In the genomic region with DNA sequence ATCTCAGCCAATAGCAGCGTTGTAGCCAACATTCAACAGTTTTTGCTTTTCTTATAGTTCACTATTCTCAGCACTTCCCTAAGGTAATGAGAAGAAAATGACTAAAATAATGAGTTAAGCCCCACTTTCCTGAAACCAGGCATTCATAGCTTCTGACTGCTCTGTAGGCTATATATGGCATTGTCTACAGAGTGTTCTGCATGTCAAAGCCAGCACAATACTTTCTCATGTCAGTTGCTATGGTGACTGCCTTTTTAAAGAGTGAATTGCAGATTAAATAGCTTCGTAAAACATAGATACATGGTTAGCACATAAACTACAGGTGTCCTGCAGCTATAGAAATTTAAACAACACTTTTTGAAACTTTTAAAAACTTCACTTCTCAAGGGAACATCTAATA, we compare ENCODE assay signal across 29 cellular contexts.
DNase-seq lines count a peak whose midpoint lies in the region; ATAC-seq, FAIRE-seq and TF ChIP-seq lines count a peak whose summit lies in the region.
"Had no signal": no experiment of that assay in that cellular context is flagged by ENCODE, and none has a peak within 500 bp of the region (broad histone marks: within the 10 kb centered on the region; RNA-seq: fewer than 3 reads in every experiment).

No MANE protein-coding gene starts in this region.

- no peak for FAIRE-seq in K562 (lab: Jason Lieb, UNC)
- FAIRE-seq: A549, D721Med, G401.6, HTR-8/SVneo had no signal

- H3K9me3 ChIP-seq in HUES48 (ENCODE audit: control insufficient read depth, insufficient read depth, low read length) (no peaks in the 10 kb centered on the region), K562 (replicated peaks; ENCODE audit: control insufficient read depth, insufficient read depth, low read depth, low read length) (no peaks in the 10 kb centered on the region), ovary (no peaks in the 10 kb centered on the region)
- H3K9me3 ChIP-seq: A549; BLaER1 treated with 17β-estradiol and CSF1 and Interleukin-3, amounts not matched to agents 10 nM and 100 nM; SJSA1 had no signal

- H3K4me1 Mint-ChIP-seq in GM23338 = peaks cover 9% of the 10 kb centered on the region
- H3K4me1 Mint-ChIP-seq: T-cell had no signal

- H2AFZ ChIP-seq in GM23338 (no peak overlapping the region), K562 (ENCODE audit: low read depth, low read length) (peak overlapping the region; percentile 34)
- H2AFZ ChIP-seq: PC-9 had no signal

- no TSS peak for BruUV-seq in K562 (replicated peaks; lab: Mats Ljungman, UMichigan)

- peaks cover 4% of the 10 kb centered on the region; the same call in 2 of the 3 replicates for H3K36me3 Mint-ChIP-seq in GM23338 (ENCODE audit: low read depth)
- H3K36me3 Mint-ChIP-seq: T-cell had no signal

- CTCF ChIA-PET in K562 (lab: Yijun Ruan, JAX; ENCODE audit: low intra/inter-chr PET ratio) = no interaction called here

- H3K9ac ChIP-seq in HUES48 (ENCODE audit: low read depth, low read length) = no peak overlapping the region
- H3K9ac ChIP-seq in K562 (ENCODE audit: insufficient read depth in 1 of 2, low read depth in 2 of 2, low read length in 2 of 2) = no peak overlapping the region
- H3K9ac ChIP-seq: BLaER1 treated with 17β-estradiol and CSF1 and Interleukin-3, amounts not matched to agents 10 nM and 100 nM; KMS-11 had no signal

- in situ Hi-C loops in K562 (cut with MboI) = no loop called here

- POLR2A ChIA-PET in K562 (lab: Yijun Ruan, JAX) = no interaction called here

- no peaks in the 10 kb centered on the region for H3K27me3 Mint-ChIP-seq in GM23338 (ENCODE audit: insufficient read depth, low read depth, poor library complexity)
- H3K27me3 Mint-ChIP-seq: CD4-positive, alpha-beta T cell; T-cell had no signal

- no peaks in the 10 kb centered on the region for H3K9me1 ChIP-seq in K562 (ENCODE audit: control insufficient read depth, insufficient read depth, low read length)

- intact Hi-C loops in K562 (cut with micrococcal nuclease) (no loop called here), ovary (cut with DNase I) (no loop called here)

- peaks cover 4% of the 10 kb centered on the region; the same call in 2 of the 3 replicates for H3K9me3 Mint-ChIP-seq in GM23338

- TF ChIP-seq EP300 in K562 (IDR thresholded peaks at IDR 0.05; ENCODE audit: low read length) = no peak
- no peak for TF ChIP-seq EP300 in ovary (IDR thresholded peaks at IDR 0.05)

- WGBS in K562 (ENCODE audit: insufficient coverage, low coverage, missing lambda C conversion rate) = 13% methylated on average over 2 of the region's 2 CpGs
- WGBS in ovary, 3 donors = 76 to 84% (median 77%) methylated on average over 2 of the region's 2 CpGs

- no peak for TF ChIP-seq POLR2A in K562 (conservative IDR thresholded peaks at IDR 0.05)
- no peak for TF ChIP-seq POLR2A in ovary (IDR thresholded peaks at IDR 0.05)

- DNase-seq in GM23338 (ENCODE audit: low spot score) (peak; percentile 11), K562 (ENCODE audit: extremely low read depth in 1 of 4, low spot score in 3 of 4) (no peak), fibroblast of pulmonary artery (ENCODE audit: low read depth) (peak; percentile 23), H7 (no peak), ovary (no peak), NCI-H1048 (lab: John Stamatoyannopoulos, UW) (no peak)
- DNase-seq: AML-193; CD4-positive, alpha-beta T cell; GOT3; IMR-90; NCI-H1092; NCI-H1417 treated with DMSO at 0.1 percent for 48 hours; NCI-H1694 treated with DMSO at 0.1 percent for 48 hours; NCI-H2081; NCI-H2171 treated with DMSO at 0.1 percent for 48 hours; NCI-H524; NCI-H82; PC-9; T-cell had no signal

- H3K4me1 ChIP-seq in GM23338 (ENCODE audit: insufficient read depth) (peaks cover 4% of the 10 kb centered on the region; the same call in 1 of the 2 replicates), HUES48 (ENCODE audit: control insufficient read depth, insufficient read depth, low read length) (peaks cover 10% of the 10 kb centered on the region; the same call in 1 of the 2 replicates), K562 (replicated peaks in 1 of 2; ENCODE audit: control insufficient read depth in 2 of 2, insufficient read depth in 2 of 2, low read length in 2 of 2) (no peaks in the 10 kb centered on the region), ovary (ENCODE audit: insufficient read depth) (no peaks in the 10 kb centered on the region)
- H3K4me1 ChIP-seq: A549, SJSA1 had no signal

- H3K36me3 ChIP-seq in GM23338 (ENCODE audit: insufficient read depth) (no peaks in the 10 kb centered on the region), HUES48 (ENCODE audit: control insufficient read depth, insufficient read depth, low read length) (no peaks in the 10 kb centered on the region), K562 (ENCODE audit: control insufficient read depth, insufficient read depth, low read length) (no peaks in the 10 kb centered on the region), H7 (replicated peaks; ENCODE audit: control insufficient read depth, insufficient read depth, low read length) (no peaks in the 10 kb centered on the region), ovary (no peaks in the 10 kb centered on the region)
- H3K36me3 ChIP-seq: BLaER1 treated with 17β-estradiol and CSF1 and Interleukin-3, amounts not matched to agents 10 nM and 100 nM; SJSA1 had no signal

- TF ChIP-seq RAD21 in K562 (CRISPR knock-in tag; conservative IDR thresholded peaks at IDR 0.05 in 1 of 2, IDR thresholded peaks at IDR 0.05 in 1 of 2) = no peak

- H3K79me2 ChIP-seq in GM23338 (replicated peaks; ENCODE audit: insufficient read depth) (no peaks in the 10 kb centered on the region), K562 (ENCODE audit: control insufficient read depth, insufficient read depth, low read length) (no peaks in the 10 kb centered on the region)

- H3F3A ChIP-seq in GM23338 (replicated peaks; ENCODE audit: low read depth) = no peaks in the 10 kb centered on the region

- no peak overlapping the region for H3K4me3 Mint-ChIP-seq in GM23338
- H3K4me3 Mint-ChIP-seq: CD4-positive, alpha-beta T cell; T-cell had no signal

- H3K4me3 ChIP-seq in GM23338 = no peak overlapping the region
- no peak overlapping the region for H3K4me3 ChIP-seq in HUES48 (ENCODE audit: low read depth, low read length)
- no peak overlapping the region for H3K4me3 ChIP-seq in K562
- H3K4me3 ChIP-seq in fibroblast of pulmonary artery (replicated peaks; ENCODE audit: low read depth, low read length) = no peak overlapping the region
- H3K4me3 ChIP-seq in H7 (ENCODE audit: insufficient read depth, low read depth, low read length) = no peak overlapping the region
- no peak overlapping the region for H3K4me3 ChIP-seq in ovary
- H3K4me3 ChIP-seq: A549; BLaER1 treated with 17β-estradiol and CSF1 and Interleukin-3, amounts not matched to agents 10 nM and 100 nM; PC-9; SJSA1 had no signal

- no peaks in the 10 kb centered on the region for H3K9me2 ChIP-seq in GM23338 (ENCODE audit: insufficient read depth)

- H3K27me3 ChIP-seq in GM23338 (ENCODE audit: insufficient read depth) (no peaks in the 10 kb centered on the region), HUES48 (ENCODE audit: control insufficient read depth, insufficient read depth, low read length) (no peaks in the 10 kb centered on the region), K562 (ENCODE audit: control insufficient read depth in 2 of 2, insufficient read depth in 2 of 2, low read length in 2 of 2) (no peaks in the 10 kb centered on the region), H7 (ENCODE audit: control insufficient read depth, insufficient read depth, low read length) (no peaks in the 10 kb centered on the region), ovary (no peaks in the 10 kb centered on the region)
- H3K27me3 ChIP-seq: BLaER1 treated with 17β-estradiol and CSF1 and Interleukin-3, amounts not matched to agents 10 nM and 100 nM; SJSA1 had no signal

- no peak overlapping the region for H3K27ac ChIP-seq in GM23338 (ENCODE audit: low read depth)
- H3K27ac ChIP-seq in HUES48 (ENCODE audit: low read depth, low read length) = peak overlapping the region; percentile 1
- no peak overlapping the region for H3K27ac ChIP-seq in K562 (ENCODE audit: extremely low read depth, low read depth, low read length)
- no peak overlapping the region for H3K27ac ChIP-seq in ovary
- H3K27ac ChIP-seq: A549; BLaER1 treated with 17β-estradiol and CSF1 and Interleukin-3, amounts not matched to agents 10 nM and 100 nM; KMS-11; PC-9; SJSA1 had no signal

- H3K27ac Mint-ChIP-seq in GM23338 = no peak overlapping the region
- H3K27ac Mint-ChIP-seq: CD4-positive, alpha-beta T cell; T-cell had no signal

- TF ChIP-seq CTCF in GM23338 (conservative IDR thresholded peaks at IDR 0.05; ENCODE audit: low read depth in 2 of 2) (no peak), K562 (IDR thresholded peaks at IDR 0.05 in 2 of 3, conservative IDR thresholded peaks at IDR 0.05 in 1 of 3; ENCODE audit: insufficient read depth in 2 of 3, low read depth in 1 of 3, low read length in 3 of 3) (no peak), fibroblast of pulmonary artery (IDR thresholded peaks at IDR 0.05; ENCODE audit: low read length, missing control alignments) (no peak), ovary (IDR thresholded peaks at IDR 0.05) (no peak)

- H4K20me1 ChIP-seq in GM23338 (replicated peaks; ENCODE audit: insufficient read depth) (no peaks in the 10 kb centered on the region), K562 (replicated peaks; ENCODE audit: control insufficient read depth, insufficient read depth, low read length) (no peaks in the 10 kb centered on the region)
- H4K20me1 ChIP-seq: BLaER1 treated with 17β-estradiol and CSF1 and Interleukin-3, amounts not matched to agents 10 nM and 100 nM had no signal

- no peak overlapping the region for H3K4me2 ChIP-seq in GM23338
- H3K4me2 ChIP-seq in K562 (ENCODE audit: insufficient read depth, low read length) = no peak overlapping the region
- H3K4me2 ChIP-seq: A549; BLaER1 treated with 17β-estradiol and CSF1 and Interleukin-3, amounts not matched to agents 10 nM and 100 nM; KMS-11; PC-9 had no signal

- ATAC-seq in GM23338 = peak; percentile 52; the same call in 2 of the 3 replicates
- ATAC-seq in K562 = no peak
- ATAC-seq in HG02970 (IDR thresholded peaks at IDR 0.05; ENCODE audit: low FRiP score, unreplicated experiment) = no peak
- ATAC-seq: A549, Right ventricle myocardium inferior, T-cell had no signal

TF ChIP-seq in GM23338, 12 proteins besides CTCF, POLR2A, EP300 and RAD21 (continues in another document):
- no peak for TF ChIP-seq STAT1 (IDR thresholded peaks at IDR 0.05; ENCODE audit: unreplicated experiment)

TF ChIP-seq in K562, 482 proteins besides CTCF, POLR2A, EP300 and RAD21:
- TF ChIP-seq RFX1 (IDR thresholded peaks at IDR 0.05) = peak; percentile 62
- no peak for TF ChIP-seq KDM5B (IDR thresholded peaks at IDR 0.05; ENCODE audit: insufficient replicate concordance, low read depth, low read length)

Comparison
In these comparisons a context has a peak if more than half of its experiments do, and no peak if none do; other contexts are left out.
1. DNase-seq: peak in GM23338 (single experiment) and fibroblast of pulmonary artery (single experiment); none in K562 (0 of 4), H7 (single experiment), ovary (0 of 5) and NCI-H1048 (single experiment).